ENCODE assay signal across 10 cellular contexts in the genomic region with DNA sequence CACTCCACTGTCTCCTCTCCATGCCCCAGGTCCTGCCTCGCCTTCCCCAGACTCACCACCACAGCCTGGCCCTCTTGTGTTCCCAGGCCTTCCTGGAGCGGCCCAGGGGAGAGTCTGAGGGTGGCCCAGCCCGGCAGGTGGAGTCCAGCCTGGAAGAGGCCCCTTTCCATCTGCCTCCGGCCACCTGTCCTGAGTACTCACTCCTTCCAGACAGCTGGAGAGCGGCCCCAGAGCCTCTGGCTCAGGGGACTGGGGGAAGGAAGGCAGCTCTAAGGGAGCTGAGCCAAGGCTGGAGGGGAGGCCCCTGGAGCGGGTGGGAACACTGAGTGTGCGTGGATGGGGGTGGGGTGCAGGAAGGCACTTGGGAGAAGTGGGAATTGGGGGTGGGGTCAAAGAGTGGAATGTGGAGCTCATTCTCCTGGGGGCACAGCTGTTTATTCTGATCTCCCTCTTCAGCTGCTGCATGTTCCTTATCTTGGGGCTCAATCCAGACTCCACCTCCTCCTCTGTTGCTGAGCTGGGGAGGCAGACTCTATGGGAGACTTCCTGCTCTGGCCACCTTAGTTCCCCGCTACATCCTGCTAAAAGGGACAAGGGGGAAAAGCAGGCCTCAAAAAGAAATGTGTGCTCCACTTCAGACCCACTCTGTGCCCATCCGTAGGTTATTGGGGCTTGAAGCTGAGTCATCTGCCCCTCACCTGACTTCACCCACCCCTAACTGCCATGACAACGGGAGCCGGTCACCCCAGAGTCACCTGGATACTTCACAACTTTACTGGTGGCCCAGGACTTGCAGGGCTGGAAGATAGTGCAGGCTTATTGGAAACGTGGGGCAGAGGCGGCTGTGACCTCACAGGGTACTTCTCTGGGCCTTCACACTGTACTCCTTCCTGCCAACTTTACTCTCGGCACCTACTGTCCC. TPM values are rescaled to one million over a fixed set of nuclear protein-coding genes. Genes with fewer than 3 reads are reported as not detected.
A peak's percentile ranks its signal among the peaks of the same experiment; 100 is the strongest.
DNase-seq lines count a peak whose midpoint lies in the region; TF ChIP-seq lines count a peak whose summit lies in the region.
"Had no signal": no experiment of that assay in that cellular context is flagged by ENCODE, and none has a peak within 500 bp of the region (broad histone marks: within the 10 kb centered on the region; RNA-seq: fewer than 3 reads in every experiment).

No MANE protein-coding gene starts in this region.

- peak; percentile 79 for DNase-seq in DMS 273 treated with DMSO at 0.1 percent for 48 hours (lab: John Stamatoyannopoulos, UW)
- DNase-seq in SK-N-DZ (ENCODE audit: low spot score), result peak; percentile 35
- no peak for DNase-seq in NCI-H748 (lab: John Stamatoyannopoulos, UW; ENCODE audit: unreplicated experiment)
- DNase-seq in anterior cingulate cortex (lab: John Stamatoyannopoulos, UW), result no peak
- DNase-seq in MM.1S, result no peak
- no peak for DNase-seq in NCI-H526 treated with DMSO at 0.1 percent for 48 hours (lab: John Stamatoyannopoulos, UW)
- DNase-seq: effector CD4-positive, alpha-beta T cell; NCI-H2227 treated with DMSO at 0.1 percent for 48 hours had no signal

- no peaks in the 10 kb centered on the region for H3K9me3 Mint-ChIP-seq in dendritic cell treated with granulocyte-macrophage colony-stimulating factor and Interleukin-4, amounts not matched to agents 40 ng/mL and 50 ng/mL, for 4 days

- no peaks in the 10 kb centered on the region for H3K27me3 Mint-ChIP-seq in dendritic cell treated with granulocyte-macrophage colony-stimulating factor and Interleukin-4, amounts not matched to agents 40 ng/mL and 50 ng/mL, for 4 days

- no peak overlapping the region for H3K4me3 Mint-ChIP-seq in dendritic cell treated with granulocyte-macrophage colony-stimulating factor and Interleukin-4, amounts not matched to agents 40 ng/mL and 50 ng/mL, for 4 days

- peak overlapping the region in 1 of 2 experiments; percentile 31 for H3K4me3 ChIP-seq in neutrophil (ENCODE audit: low read depth in 1 of 2, low read length in 1 of 2)
- H3K4me3 ChIP-seq in MM.1S (ENCODE audit: low read length), result no peak overlapping the region

- H3F3A ChIP-seq in MM.1S (ENCODE audit: insufficient read depth, low read length), result no peaks in the 10 kb centered on the region

- H3K36me3 ChIP-seq in neutrophil (no peaks in the 10 kb centered on the region), MM.1S (replicated peaks; ENCODE audit: insufficient read depth, low read length) (no peaks in the 10 kb centered on the region)

- no peaks in the 10 kb centered on the region for H3K9me2 ChIP-seq in MM.1S (replicated peaks; ENCODE audit: insufficient read depth, low read length)

- no peak overlapping the region for H3K9ac ChIP-seq in MM.1S (ENCODE audit: low read length)

- H3K27ac ChIP-seq in neutrophil (peak overlapping the region; percentile 96), MM.1S (ENCODE audit: low read length) (no peak overlapping the region)

- no peak overlapping the region for H3K4me2 ChIP-seq in MM.1S (ENCODE audit: low read depth, low read length)

- H3K27ac Mint-ChIP-seq in dendritic cell treated with granulocyte-macrophage colony-stimulating factor and Interleukin-4, amounts not matched to agents 40 ng/mL and 50 ng/mL, for 4 days, result peak overlapping the region; percentile 83

- H3K4me1 ChIP-seq in neutrophil (ENCODE audit: control insufficient read depth in 1 of 2, insufficient read depth in 1 of 2, low read depth in 1 of 2, low read length in 1 of 2) (peaks cover 71 to 73% of the 10 kb centered on the region in 2 experiments), MM.1S (ENCODE audit: low read length) (no peaks in the 10 kb centered on the region)

- no peaks in the 10 kb centered on the region for H3K27me3 ChIP-seq in neutrophil
- H3K27me3 ChIP-seq in MM.1S (replicated peaks; ENCODE audit: insufficient read depth, low read length), result no peaks in the 10 kb centered on the region

- TF ChIP-seq CTCF in neutrophil (IDR thresholded peaks at IDR 0.05), result no peak
- TF ChIP-seq CTCF in MM.1S (IDR thresholded peaks at IDR 0.05; ENCODE audit: low read length), result no peak

- no peaks in the 10 kb centered on the region for H4K20me1 ChIP-seq in MM.1S (ENCODE audit: insufficient read depth, low read length)

- H3K36me3 Mint-ChIP-seq in dendritic cell treated with granulocyte-macrophage colony-stimulating factor and Interleukin-4, amounts not matched to agents 40 ng/mL and 50 ng/mL, for 4 days (ENCODE audit: low read depth), result no peaks in the 10 kb centered on the region

- H2AFZ ChIP-seq in MM.1S (ENCODE audit: low read length), result no peak overlapping the region

- no peaks in the 10 kb centered on the region for H3K9me3 ChIP-seq in neutrophil
- no peaks in the 10 kb centered on the region for H3K9me3 ChIP-seq in MM.1S (replicated peaks; ENCODE audit: insufficient read depth, low read length)

- H3K79me2 ChIP-seq in MM.1S (ENCODE audit: low read length), result no peaks in the 10 kb centered on the region

- H3K4me1 Mint-ChIP-seq in dendritic cell treated with granulocyte-macrophage colony-stimulating factor and Interleukin-4, amounts not matched to agents 40 ng/mL and 50 ng/mL, for 4 days (ENCODE audit: low read depth), result peaks cover 61% of the 10 kb centered on the region

- intact Hi-C loops in dendritic cell treated with granulocyte-macrophage colony-stimulating factor and Interleukin-4, amounts not matched to agents 40 ng/mL and 50 ng/mL, for 4 days (cut with micrococcal nuclease), result no loop called here

RNA-seq across cellular contexts. Expression of gene TAF8, which starts 19.5 kb away (rescaled TPM):
- polyA plus RNA-seq in SK-N-DZ (2014; cell fraction: cytosol; rRNA removed), result 25.6 and 30.2 TPM in 2 replicates
- polyA plus RNA-seq in SK-N-DZ (2014; cell fraction: nucleus; rRNA removed), result 13.6 and 21.1 TPM in 2 replicates

Comparison
In these comparisons a context has a peak if more than half of its experiments do, and no peak if none do; other contexts are left out.
1. DNase-seq: peak in DMS 273 treated with DMSO at 0.1 percent for 48 hours (single experiment) and SK-N-DZ (single experiment); none in NCI-H748 (single experiment), anterior cingulate cortex (0 of 58), MM.1S (single experiment) and NCI-H526 treated with DMSO at 0.1 percent for 48 hours (single experiment).